In genomic region chr11:63502252-63502820, GRCh38 we compare ENCODE assay signal across 19 cellular contexts. TPM values are rescaled to one million over a fixed set of nuclear protein-coding genes. Genes with fewer than 3 reads are reported as not detected.
A peak's percentile ranks its signal among the peaks of the same experiment; 100 is the strongest.
DNase-seq lines count a peak whose midpoint lies in the region; ATAC-seq and TF ChIP-seq lines count a peak whose summit lies in the region.
"Had no signal": no experiment of that assay in that cellular context is flagged by ENCODE, and none has a peak within 500 bp of the region (broad histone marks: within the 10 kb centered on the region; RNA-seq: fewer than 3 reads in every experiment).

No MANE protein-coding gene starts in this region.

- H3K27ac ChIP-seq in Karpas-422 (ENCODE audit: low read length) (no peak overlapping the region), body of pancreas (peak overlapping the region in 3 of 4 donors; percentile 22 to 56 (median 40)), neutrophil (peak overlapping the region; percentile 87)
- H3K27ac ChIP-seq: Peyer's patch had no signal

- no peak for DNase-seq in activated CD4-positive, alpha-beta T cell treated with anti-CD3 and anti-CD28 coated beads, Interleukin-2, amount 10 ng/mL, durations not matched to agents 7 days and 5 days
- no peak for DNase-seq in activated CD4-positive, alpha-beta T cell treated with anti-CD3 and anti-CD28 coated beads, Interleukin-2, amount 50 U/mL, for 48 hours
- DNase-seq in Karpas-422 (no peak), body of pancreas (no peak), activated gamma-delta T cell treated with Interleukin-2 at 50 U/mL for 16 hours (no peak)
- DNase-seq in stimulated activated CD4-positive, alpha-beta T cell treated with anti-CD3 and anti-CD28 coated beads, Interleukin-1b, Interleukin-23, amount 100 ng/mL, for 48 hours: no peak
- DNase-seq: Calu3, DND-41, GDM1, H7, NCI-H1092 treated with DMSO at 0.1 percent for 48 hours, NCI-H1694 treated with DMSO at 0.1 percent for 48 hours, NCI-H510A, NCI-H82, Peyer's patch, Right ventricle myocardium superior had no signal

- 12 to 26% methylated on average over 2 of the region's 2 CpGs for WGBS in body of pancreas, 2 donors

- CTCF ChIA-PET in activated CD4-positive, alpha-beta T cell treated with anti-CD3 and anti-CD28 coated beads, Interleukin-2, amount 10 ng/mL, durations not matched to agents 7 days and 5 days (lab: Charles Lee): no interaction called here

- H3K9me3 Mint-ChIP-seq in activated CD4-positive, alpha-beta T cell treated with anti-CD3 and anti-CD28 coated beads, Interleukin-2, amount 10 ng/mL, durations not matched to agents 7 days and 5 days: peaks cover 25% of the 10 kb centered on the region

- H3K4me2 ChIP-seq in Karpas-422 (ENCODE audit: low read depth, low read length, poor library complexity, severe bottlenecking): no peak overlapping the region

- H3K27me3 ChIP-seq in Karpas-422 (ENCODE audit: low read length): no peaks in the 10 kb centered on the region
- no peaks in the 10 kb centered on the region for H3K27me3 ChIP-seq in body of pancreas
- no peaks in the 10 kb centered on the region for H3K27me3 ChIP-seq in neutrophil
- H3K27me3 ChIP-seq: Peyer's patch had no signal

- no peaks in the 10 kb centered on the region for H3K79me2 ChIP-seq in Karpas-422 (ENCODE audit: low read length)

- H3K9ac ChIP-seq in Karpas-422 (ENCODE audit: low read length): no peak overlapping the region

- intact Hi-C loops in body of pancreas (cut with DNase I): loop anchor here (10.0 kb wide), 1 partner anchor 132 kb away; no protein-coding TSS in a partner anchor

- no peak overlapping the region for H3K4me3 Mint-ChIP-seq in activated CD4-positive, alpha-beta T cell treated with anti-CD3 and anti-CD28 coated beads, Interleukin-2, amount 10 ng/mL, durations not matched to agents 7 days and 5 days

- H3K9me3 ChIP-seq in Karpas-422 (ENCODE audit: low read length): peaks cover 7% of the 10 kb centered on the region
- H3K9me3 ChIP-seq in body of pancreas: no peaks in the 10 kb centered on the region
- no peaks in the 10 kb centered on the region for H3K9me3 ChIP-seq in neutrophil

- H3K9me2 ChIP-seq in Karpas-422 (replicated peaks; ENCODE audit: insufficient read depth, low read length): no peaks in the 10 kb centered on the region

- TF ChIP-seq CTCF in body of pancreas (IDR thresholded peaks at IDR 0.05) (no peak), neutrophil (IDR thresholded peaks at IDR 0.05) (no peak)

- peaks cover 18% of the 10 kb centered on the region for H3K4me1 Mint-ChIP-seq in activated CD4-positive, alpha-beta T cell treated with anti-CD3 and anti-CD28 coated beads, Interleukin-2, amount 10 ng/mL, durations not matched to agents 7 days and 5 days

- no peak overlapping the region for H3K4me3 ChIP-seq in Karpas-422 (ENCODE audit: low read length)
- no peak overlapping the region for H3K4me3 ChIP-seq in body of pancreas
- peak overlapping the region; percentile 46 to 52 for H3K4me3 ChIP-seq in neutrophil (ENCODE audit: low read depth in 1 of 2, low read length in 1 of 2)
- H3K4me3 ChIP-seq: Peyer's patch had no signal

- no peak for TF ChIP-seq POLR2A in body of pancreas (IDR thresholded peaks at IDR 0.05)

- POLR2A ChIA-PET in activated CD4-positive, alpha-beta T cell treated with anti-CD3 and anti-CD28 coated beads, Interleukin-2, amount 10 ng/mL, durations not matched to agents 7 days and 5 days (lab: Charles Lee): interaction anchor here (0.6 kb wide), 1 partner anchor 51 kb away, joined by 3 read pairs; no protein-coding TSS in a partner anchor

- no peak for ATAC-seq in body of pancreas
- ATAC-seq in GM21423 (IDR thresholded peaks at IDR 0.05; ENCODE audit: unreplicated experiment): no peak

- H3K4me1 ChIP-seq in Karpas-422 (ENCODE audit: low read length) (no peaks in the 10 kb centered on the region), body of pancreas (peaks cover 50% of the 10 kb centered on the region), neutrophil (ENCODE audit: control insufficient read depth in 1 of 2, insufficient read depth in 1 of 2, low read depth in 1 of 2, low read length in 1 of 2) (peaks cover 85 to 91% of the 10 kb centered on the region in 2 experiments)
- H3K4me1 ChIP-seq: Peyer's patch had no signal

- peaks cover 13% of the 10 kb centered on the region for H3K36me3 Mint-ChIP-seq in activated CD4-positive, alpha-beta T cell treated with anti-CD3 and anti-CD28 coated beads, Interleukin-2, amount 10 ng/mL, durations not matched to agents 7 days and 5 days (ENCODE audit: low read depth)

- peaks cover 10% of the 10 kb centered on the region for H3K27me3 Mint-ChIP-seq in activated CD4-positive, alpha-beta T cell treated with anti-CD3 and anti-CD28 coated beads, Interleukin-2, amount 10 ng/mL, durations not matched to agents 7 days and 5 days

- H3K36me3 ChIP-seq in Karpas-422 (ENCODE audit: insufficient read depth, low read length) (peaks cover 3% of the 10 kb centered on the region; the same call in 1 of the 2 replicates), body of pancreas (replicated peaks in 1 of 2; ENCODE audit: insufficient read depth in 1 of 2, low read depth in 2 of 2) (no peaks in the 10 kb centered on the region), neutrophil (no peaks in the 10 kb centered on the region)
- H3K36me3 ChIP-seq: Peyer's patch had no signal

- H4K20me1 ChIP-seq in Karpas-422 (ENCODE audit: insufficient read depth, low read depth, low read length): no peaks in the 10 kb centered on the region

- H3K27ac Mint-ChIP-seq in activated CD4-positive, alpha-beta T cell treated with anti-CD3 and anti-CD28 coated beads, Interleukin-2, amount 10 ng/mL, durations not matched to agents 7 days and 5 days: peak overlapping the region; percentile 33

- H2AFZ ChIP-seq in Karpas-422 (ENCODE audit: low read length): 0 out of 2 replicates have a peak overlapping the region, but pooled peaks have one; percentile 36

RNA-seq across cellular contexts. Expression of gene LGALS12, which starts 3.5 kb away (rescaled TPM):
- total RNA-seq in activated CD4-positive, alpha-beta T cell treated with anti-CD3 and anti-CD28 coated beads, Interleukin-2, amount 10 ng/mL, durations not matched to agents 7 days and 5 days: not detected
- total RNA-seq in Karpas-422 (2014; rRNA removed; shearing (Covaris generic); ENCODE audit: low replicate concordance): not detected in 2 replicates
- total RNA-seq in body of pancreas: 10 to 100 TPM in 1 of 2 donors, under 1 TPM in 1; 0.78 to 11.2 TPM
- total RNA-seq: A172, Calu3 had no signal

RNA-seq across cellular contexts. Expression of gene PLAAT5, which starts 11.4 kb away (rescaled TPM):
- not detected for total RNA-seq in activated CD4-positive, alpha-beta T cell treated with anti-CD3 and anti-CD28 coated beads, Interleukin-2, amount 10 ng/mL, durations not matched to agents 7 days and 5 days
- not detected in 2 replicates for total RNA-seq in Karpas-422 (2014; rRNA removed; shearing (Covaris generic); ENCODE audit: low replicate concordance)
- total RNA-seq in body of pancreas: 1 to 10 TPM; 2.6 to 9.6 TPM
- total RNA-seq: A172 had no signal

RNA-seq across cellular contexts. Expression of gene PLAAT4, which starts 34.3 kb away (rescaled TPM):
- 100 to 1,000 TPM; 136 to 137 TPM for total RNA-seq in activated CD4-positive, alpha-beta T cell treated with anti-CD3 and anti-CD28 coated beads, Interleukin-2, amount 10 ng/mL, durations not matched to agents 7 days and 5 days
- total RNA-seq in Karpas-422 (2014; rRNA removed; shearing (Covaris generic); ENCODE audit: low replicate concordance): not detected in 2 replicates
- 10 to 100 TPM in 1 of 2 donors, 1 to 10 TPM in 1; 4.0 to 14.5 TPM for total RNA-seq in body of pancreas

Comparison
In these comparisons a context has a peak if more than half of its experiments do, and no peak if none do; other contexts are left out.
1. H3K4me3 ChIP-seq: peak in neutrophil (2 of 2); none in Karpas-422 (single experiment) and body of pancreas (0 of 2).
2. RNA of gene PLAAT4, which starts 34.3 kb away (total RNA-seq): 136 to 137 TPM in activated CD4-positive, alpha-beta T cell treated with anti-CD3 and anti-CD28 coated beads, Interleukin-2, amount 10 ng/mL, durations not matched to agents 7 days and 5 days; 4.0 to 14.5 TPM in body of pancreas and not detected in Karpas-422; every median in the first group is over 4 times any median in the second.